Comparison of ENCODE assay signal across 9 cellular contexts in the genomic region with DNA sequence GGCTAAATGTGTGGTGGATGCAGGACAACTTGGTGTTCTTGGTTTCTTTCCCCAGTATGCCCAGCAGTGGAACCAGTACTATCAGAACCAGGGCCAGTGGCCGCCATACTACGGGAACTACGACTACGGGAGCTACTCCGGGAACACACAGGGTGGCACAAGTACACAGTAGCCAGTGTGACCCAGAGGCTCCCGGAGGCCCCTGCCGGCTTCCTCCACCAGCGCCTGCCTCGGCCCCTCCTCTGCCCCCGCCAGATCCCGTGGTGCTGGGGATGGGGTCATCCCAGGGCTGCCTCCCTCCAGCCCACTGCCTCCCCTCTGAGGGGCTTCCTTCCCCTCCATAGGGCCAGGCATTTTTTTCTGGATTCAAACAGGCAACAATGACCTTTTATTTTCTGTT. TPM values are rescaled to one million over a fixed set of nuclear protein-coding genes. Genes with fewer than 3 reads are reported as not detected.
A peak's percentile ranks its signal among the peaks of the same experiment; 100 is the strongest.
DNase-seq lines count a peak whose midpoint lies in the region; ATAC-seq and TF ChIP-seq lines count a peak whose summit lies in the region.
"Had no signal": no experiment of that assay in that cellular context is flagged by ENCODE, and none has a peak within 500 bp of the region (broad histone marks: within the 10 kb centered on the region; RNA-seq: fewer than 3 reads in every experiment).

No MANE protein-coding gene starts in this region.

- H3K36me3 ChIP-seq in cardiac muscle cell (peaks cover 54% of the 10 kb centered on the region), muscle layer of duodenum (ENCODE audit: control insufficient read depth in 1 of 2, insufficient read depth in 2 of 2, low read length in 2 of 2) (peaks cover 49 to 62% of the 10 kb centered on the region in 2 donors), upper lobe of right lung (peaks cover 66% of the 10 kb centered on the region), prostate gland (peaks cover 19 to 23% of the 10 kb centered on the region in 2 donors)

- H3K9me3 ChIP-seq in cardiac muscle cell (ENCODE audit: low read depth) (no peaks in the 10 kb centered on the region), muscle layer of duodenum (ENCODE audit: control insufficient read depth in 1 of 2, low read length in 2 of 2) (no peaks in the 10 kb centered on the region), upper lobe of right lung (no peaks in the 10 kb centered on the region), prostate gland (no peaks in the 10 kb centered on the region)

- no peaks in the 10 kb centered on the region for H3K9me3 Mint-ChIP-seq in activated T-helper 2 cell treated with anti-CD3 and anti-CD28 coated beads, Interferon-gamma antibody, Interleukin-2, Interleukin-4, amounts not matched to agents 10 μg/mL and 5 μg/mL and 100 μg/mL, durations not matched to agents 14 hours and 24 hours and 36 hours

- H3K27me3 ChIP-seq in cardiac muscle cell (no peaks in the 10 kb centered on the region), muscle layer of duodenum (ENCODE audit: low read depth, low read length) (no peaks in the 10 kb centered on the region), upper lobe of right lung (no peaks in the 10 kb centered on the region), prostate gland (replicated peaks; ENCODE audit: insufficient read depth) (no peaks in the 10 kb centered on the region)

- WGBS in prostate gland: 73% methylated on average over 11 of the region's 11 CpGs

- H3K4me3 ChIP-seq in cardiac muscle cell (no peak overlapping the region), muscle layer of duodenum (ENCODE audit: low read depth in 1 of 2, low read length in 2 of 2) (no peak overlapping the region), upper lobe of right lung (no peak overlapping the region), prostate gland (no peak overlapping the region)

- ATAC-seq in left cardiac atrium: no peak
- no peak for ATAC-seq in upper lobe of right lung
- no peak for ATAC-seq in HG03432 (IDR thresholded peaks at IDR 0.05; ENCODE audit: unreplicated experiment)

- no peaks in the 10 kb centered on the region for H3K27me3 Mint-ChIP-seq in activated T-helper 2 cell treated with anti-CD3 and anti-CD28 coated beads, Interferon-gamma antibody, Interleukin-2, Interleukin-4, amounts not matched to agents 10 μg/mL and 5 μg/mL and 100 μg/mL, durations not matched to agents 14 hours and 24 hours and 36 hours (ENCODE audit: low read depth)

- peak overlapping the region; percentile 96 for H3K27ac Mint-ChIP-seq in activated T-helper 2 cell treated with anti-CD3 and anti-CD28 coated beads, Interferon-gamma antibody, Interleukin-2, Interleukin-4, amounts not matched to agents 10 μg/mL and 5 μg/mL and 100 μg/mL, durations not matched to agents 14 hours and 24 hours and 36 hours

- H3K27ac ChIP-seq in cardiac muscle cell (peak overlapping the region; percentile 76), muscle layer of duodenum (ENCODE audit: low read length) (peak overlapping the region; percentile 98), upper lobe of right lung (peak overlapping the region; percentile 79), prostate gland (no peak overlapping the region)

- no peak for DNase-seq in cardiac muscle cell (ENCODE audit: low read depth in 1 of 2, low spot score in 1 of 2)
- DNase-seq in left cardiac atrium: no peak
- DNase-seq in activated T-helper 2 cell treated with anti-CD3 and anti-CD28 coated beads, Interferon-gamma antibody, Interleukin-2, Interleukin-4, amounts not matched to agents 10 μg/mL and 5 μg/mL and 100 μg/mL, durations not matched to agents 14 hours and 24 hours and 36 hours (ENCODE audit: low spot score): no peak
- DNase-seq in upper lobe of right lung: no peak
- no peak for DNase-seq in prostate gland (ENCODE audit: low spot score)
- no peak for DNase-seq in C1 segment of cervical spinal cord (lab: John Stamatoyannopoulos, UW)
- DNase-seq: stimulated activated CD4-positive, alpha-beta T cell treated with anti-CD3 and anti-CD28 coated beads, Interleukin-4, amount 100 ng/mL, for 24 hours had no signal

- no peak for TF ChIP-seq POLR2A in prostate gland (IDR thresholded peaks at IDR 0.05)

- H3K4me1 ChIP-seq in cardiac muscle cell (ENCODE audit: low read depth) (peaks cover 9% of the 10 kb centered on the region), muscle layer of duodenum (ENCODE audit: control insufficient read depth in 1 of 2, insufficient read depth in 2 of 2, low read length in 2 of 2) (peaks cover 19 to 53% of the 10 kb centered on the region in 2 donors), upper lobe of right lung (peaks cover 36% of the 10 kb centered on the region), prostate gland (replicated peaks) (peaks cover 14% of the 10 kb centered on the region)

- TF ChIP-seq CTCF in cardiac muscle cell (IDR thresholded peaks at IDR 0.05; ENCODE audit: low read depth, low read length) (no peak), upper lobe of right lung (IDR thresholded peaks at IDR 0.05) (no peak), prostate gland (IDR thresholded peaks at IDR 0.05) (no peak)

- H3K36me3 Mint-ChIP-seq in activated T-helper 2 cell treated with anti-CD3 and anti-CD28 coated beads, Interferon-gamma antibody, Interleukin-2, Interleukin-4, amounts not matched to agents 10 μg/mL and 5 μg/mL and 100 μg/mL, durations not matched to agents 14 hours and 24 hours and 36 hours (ENCODE audit: low read depth): peaks cover 70% of the 10 kb centered on the region

- intact Hi-C loops in left cardiac atrium (cut with DNase I) (loop anchor here in 1 of 2 donors (5.0 kb wide), 1 partner anchor 99 kb away; no protein-coding TSS in a partner anchor), upper lobe of right lung (cut with DNase I) (no loop called here), prostate gland (cut with DNase I) (loop anchor here (5.0 kb wide), 1 partner anchor 89 kb away; the partner anchor contains the start of gene AXL)
- intact Hi-C loops in activated T-helper 2 cell treated with anti-CD3 and anti-CD28 coated beads, Interferon-gamma antibody, Interleukin-2, Interleukin-4, amounts not matched to agents 10 μg/mL and 5 μg/mL and 100 μg/mL, durations not matched to agents 14 hours and 24 hours and 36 hours (cut with micrococcal nuclease): loop anchor here (5.0 kb wide), 1 partner anchor 256 kb away; no protein-coding TSS in a partner anchor

- H3K4me3 Mint-ChIP-seq in activated T-helper 2 cell treated with anti-CD3 and anti-CD28 coated beads, Interferon-gamma antibody, Interleukin-2, Interleukin-4, amounts not matched to agents 10 μg/mL and 5 μg/mL and 100 μg/mL, durations not matched to agents 14 hours and 24 hours and 36 hours (ENCODE audit: low read depth): peak overlapping the region; percentile 69

- peaks cover 72% of the 10 kb centered on the region for H3K4me1 Mint-ChIP-seq in activated T-helper 2 cell treated with anti-CD3 and anti-CD28 coated beads, Interferon-gamma antibody, Interleukin-2, Interleukin-4, amounts not matched to agents 10 μg/mL and 5 μg/mL and 100 μg/mL, durations not matched to agents 14 hours and 24 hours and 36 hours (ENCODE audit: low read depth)

RNA-seq across cellular contexts. Expression of gene CCDC97, which starts 3.6 kb away (rescaled TPM):
- total RNA-seq in cardiac muscle cell (24.6 and 25.2 TPM in 2 replicates), left cardiac atrium (10 to 100 TPM; 18.0 to 18.6 TPM), upper lobe of right lung (31.9 TPM), prostate gland (10 to 100 TPM; 21.0 to 34.4 TPM)
- 29.7 and 32.4 TPM in 2 replicates for polyA plus RNA-seq in cardiac muscle cell
- total RNA-seq in activated T-helper 2 cell treated with anti-CD3 and anti-CD28 coated beads, Interferon-gamma antibody, Interleukin-2, Interleukin-4, amounts not matched to agents 10 μg/mL and 5 μg/mL and 100 μg/mL, durations not matched to agents 14 hours and 24 hours and 36 hours: 33.5 and 34.4 TPM in 2 replicates

RNA-seq across cellular contexts. Expression of gene HNRNPUL1, which starts 42.2 kb away (rescaled TPM):
- total RNA-seq in cardiac muscle cell (159 and 195 TPM in 2 replicates), left cardiac atrium (100 to 1,000 TPM; 116 to 147 TPM), upper lobe of right lung (171 TPM), prostate gland (100 to 1,000 TPM; 133 to 183 TPM)
- polyA plus RNA-seq in cardiac muscle cell: 148 and 216 TPM in 2 replicates
- total RNA-seq in activated T-helper 2 cell treated with anti-CD3 and anti-CD28 coated beads, Interferon-gamma antibody, Interleukin-2, Interleukin-4, amounts not matched to agents 10 μg/mL and 5 μg/mL and 100 μg/mL, durations not matched to agents 14 hours and 24 hours and 36 hours: 283 and 294 TPM in 2 replicates

RNA-seq across cellular contexts. Expression of gene TGFB1, which starts 47.3 kb away (rescaled TPM):
- total RNA-seq in cardiac muscle cell (19.4 and 32.6 TPM in 2 replicates), left cardiac atrium (10 to 100 TPM; 29.3 to 31.5 TPM), upper lobe of right lung (99.0 TPM), prostate gland (10 to 100 TPM in 1 of 2 donors, 1 to 10 TPM in 1; 9.7 to 32.4 TPM)
- polyA plus RNA-seq in cardiac muscle cell: 34.8 and 52.3 TPM in 2 replicates
- 125 and 126 TPM in 2 replicates for total RNA-seq in activated T-helper 2 cell treated with anti-CD3 and anti-CD28 coated beads, Interferon-gamma antibody, Interleukin-2, Interleukin-4, amounts not matched to agents 10 μg/mL and 5 μg/mL and 100 μg/mL, durations not matched to agents 14 hours and 24 hours and 36 hours

RNA-seq across cellular contexts. Expression of gene B9D2, which starts 57.6 kb away (rescaled TPM):
- total RNA-seq in cardiac muscle cell (5.3 and 7.8 TPM in 2 replicates), left cardiac atrium (1 to 10 TPM; 3.5 to 4.1 TPM), upper lobe of right lung (5.5 TPM), prostate gland (10 to 100 TPM; 10.7 to 17.1 TPM)
- 10.8 and 10.9 TPM in 2 replicates for polyA plus RNA-seq in cardiac muscle cell
- total RNA-seq in activated T-helper 2 cell treated with anti-CD3 and anti-CD28 coated beads, Interferon-gamma antibody, Interleukin-2, Interleukin-4, amounts not matched to agents 10 μg/mL and 5 μg/mL and 100 μg/mL, durations not matched to agents 14 hours and 24 hours and 36 hours: 6.2 TPM in 2 replicates

Comparison
In these comparisons a context has a peak if more than half of its experiments do, and no peak if none do; other contexts are left out.
1. H3K27ac ChIP-seq: peak in cardiac muscle cell (single experiment), muscle layer of duodenum (single experiment) and upper lobe of right lung (single experiment); none in prostate gland (0 of 2).